8 cellular contexts compared by ENCODE assay signal in genomic region chr16:11851301-11852091, GRCh38. TPM values are rescaled to one million over a fixed set of nuclear protein-coding genes. Genes with fewer than 3 reads are reported as not detected.
DNase-seq lines count a peak whose midpoint lies in the region; ATAC-seq, FAIRE-seq and TF ChIP-seq lines count a peak whose summit lies in the region.

RSL1D1 (minus strand) TSS chr16:11851542; CDS start chr16:11851512, 30 bp downstream.

- peak within 1 kb of the TSS; percentile 98 for H3K27ac Mint-ChIP-seq in chondrocyte (ENCODE audit: unreplicated experiment)

- no peaks in the 10 kb centered on the region for H3K9me3 Mint-ChIP-seq in chondrocyte (ENCODE audit: low read depth)

- peak within 1 kb of the TSS; percentile 94 for H3K4me3 ChIP-seq in BE2C (ENCODE audit: low read depth, low read length)

- H3K4me1 Mint-ChIP-seq in chondrocyte (ENCODE audit: low read depth): peaks cover 40% of the 10 kb centered on the region

- H3K27me3 Mint-ChIP-seq in chondrocyte (ENCODE audit: low read depth): no peaks in the 10 kb centered on the region

- peak; percentile 78 for ATAC-seq in HG03442 (IDR thresholded peaks at IDR 0.05; ENCODE audit: unreplicated experiment)

- FAIRE-seq in GM19239 (lab: Jason Lieb, UNC): peak; percentile 97

- peak within 1 kb of the TSS; percentile 97 for H3K4me3 Mint-ChIP-seq in chondrocyte (ENCODE audit: unreplicated experiment)

- H3K4me1 ChIP-seq in BE2C: no peaks in the 10 kb centered on the region; the same call in 1 of the 2 replicates

- H3K36me3 Mint-ChIP-seq in chondrocyte (ENCODE audit: low read depth): peaks cover 6% of the 10 kb centered on the region

- no peaks in the 10 kb centered on the region for H3K27me3 ChIP-seq in BE2C

- no peak for TF ChIP-seq CTCF in BE2C (IDR thresholded peaks at IDR 0.05; ENCODE audit: low read depth, low read length)
- no peak for TF ChIP-seq CTCF in chondrocyte (IDR thresholded peaks at IDR 0.05)

- H3K9me3 ChIP-seq in BE2C: no peaks in the 10 kb centered on the region

- DNase-seq in BE2C (peak; percentile 92), GM19239 (ENCODE audit: insufficient read length, low spot score) (peak; percentile 91), NCI-H510A treated with DMSO at 0.1 percent for 48 hours (lab: John Stamatoyannopoulos, UW) (peak; percentile 76), chondrocyte (ENCODE audit: low spot score) (peak; percentile 94), kidney tubule cell (ENCODE audit: low spot score) (peak; percentile 96)
- peak; percentile 83 to 88 for DNase-seq in activated CD4-positive, alpha-beta T cell treated with anti-CD3 and anti-CD28 coated beads for 24 hours (ENCODE audit: low read depth in 2 of 2)
- peak; percentile 83 to 84 for DNase-seq in stimulated activated CD4-positive, alpha-beta T cell treated with anti-CD3 and anti-CD28 coated beads, Interleukin-1b, Interleukin-23, amount 100 ng/mL, for 1 hour (ENCODE audit: low read depth in 2 of 2)

- peaks cover 41% of the 10 kb centered on the region for H3K36me3 ChIP-seq in BE2C

RNA-seq across cellular contexts. Expression of gene RSL1D1, which starts in this region (rescaled TPM):
- polyA plus RNA-seq in BE2C (2012; ENCODE audit: insufficient read depth, insufficient read length, low read depth): 264 TPM
- total RNA-seq in chondrocyte: 89.6 to 97.4 TPM (median 96.0 TPM) in 3 replicates

Comparison
In these comparisons a context has a peak if more than half of its experiments do, and no peak if none do; other contexts are left out.
1. Peak in every context shown above with its lines: DNase-seq, ATAC-seq and H3K4me3 ChIP-seq.